In genomic region chr6:14366880-14367279, GRCh38 we compare ENCODE assay signal across 21 cellular contexts.
"Had no signal": no experiment of that assay in that cellular context is flagged by ENCODE, and none has a peak within 500 bp of the region (broad histone marks: within the 10 kb centered on the region; RNA-seq: fewer than 3 reads in every experiment).

No MANE protein-coding gene starts in this region.

- H3K4me1 ChIP-seq: lower lobe of right lung had no signal

- H3K9me3 Mint-ChIP-seq: activated naive CD4-positive, alpha-beta T cell treated with anti-CD3 and anti-CD28 coated beads, Interleukin-2, amount 10 ng/mL, durations not matched to agents 7 days and 5 days; activated naive CD8-positive, alpha-beta T cell treated with anti-CD3 and anti-CD28 coated beads, Interleukin-2, amount 50 U/mL, for 24 hours; immature natural killer cell; mesothelial cell of epicardium; nephron had no signal

- H3K4me3 ChIP-seq: coronary artery, lower lobe of right lung, skin epidermis, thoracic aorta, upper lobe of left lung had no signal

- H3K27ac Mint-ChIP-seq: activated naive CD4-positive, alpha-beta T cell treated with anti-CD3 and anti-CD28 coated beads, Interleukin-2, amount 10 ng/mL, durations not matched to agents 7 days and 5 days; activated naive CD8-positive, alpha-beta T cell treated with anti-CD3 and anti-CD28 coated beads, Interleukin-2, amount 50 U/mL, for 24 hours; immature natural killer cell; mesothelial cell of epicardium; nephron had no signal

- H3K27me3 ChIP-seq: ascending aorta, upper lobe of left lung had no signal

- H3K9me3 ChIP-seq: ascending aorta, lower lobe of right lung, thoracic aorta, upper lobe of left lung had no signal

- H3K36me3 ChIP-seq: ascending aorta, lower lobe of right lung, thoracic aorta, upper lobe of left lung had no signal

- FAIRE-seq: endometrium had no signal

- ATAC-seq: activated CD4-positive, CD25-positive, alpha-beta regulatory T cell treated with anti-CD3 and anti-CD28 coated beads, Interleukin-2, amount 50 U/mL, for 24 hours; activated naive CD8-positive, alpha-beta T cell treated with anti-CD3 and anti-CD28 coated beads, Interleukin-2, amount 50 U/mL, for 24 hours; lower lobe of right lung had no signal

- H3K27me3 Mint-ChIP-seq: activated naive CD8-positive, alpha-beta T cell treated with anti-CD3 and anti-CD28 coated beads, Interleukin-2, amount 50 U/mL, for 24 hours had no signal

- H3K4me1 Mint-ChIP-seq: mesothelial cell of epicardium had no signal

- DNase-seq: activated CD8-positive, alpha-beta memory T cell treated with anti-CD3 and anti-CD28 coated beads for 24 hours; activated CD8-positive, alpha-beta memory T cell treated with anti-CD3 and anti-CD28 coated beads, Interleukin-2, amount 50 U/mL, for 48 hours; activated effector memory CD4-positive, alpha-beta T cell treated with Interleukin-2 at 50 U/mL for 16 hours; activated naive CD4-positive, alpha-beta T cell treated with anti-CD3 and anti-CD28 coated beads, Interleukin-2, amount 10 ng/mL, durations not matched to agents 7 days and 5 days; activated naive CD8-positive, alpha-beta T cell treated with anti-CD3 and anti-CD28 coated beads, Interleukin-2, amount 50 U/mL, for 24 hours; activated T-cell treated with anti-CD3 and anti-CD28 coated beads, Interleukin-2, amount 50 U/mL, for 48 hours; erythroblast; foreskin melanocyte; immature natural killer cell; kidney glomerular epithelial cell; lower lobe of right lung; stimulated activated CD4-positive, alpha-beta T cell treated with anti-CD3 and anti-CD28 coated beads, Interleukin-4, amount 100 ng/mL, for 1 hour; upper lobe of left lung had no signal

- H3K4me3 Mint-ChIP-seq: activated naive CD4-positive, alpha-beta T cell treated with anti-CD3 and anti-CD28 coated beads, Interleukin-2, amount 10 ng/mL, durations not matched to agents 7 days and 5 days; activated naive CD8-positive, alpha-beta T cell treated with anti-CD3 and anti-CD28 coated beads, Interleukin-2, amount 50 U/mL, for 24 hours; immature natural killer cell; mesothelial cell of epicardium; nephron had no signal

- H3K27ac ChIP-seq: coronary artery, lower lobe of right lung, skin epidermis, upper lobe of left lung had no signal

- H3K36me3 Mint-ChIP-seq: activated naive CD4-positive, alpha-beta T cell treated with anti-CD3 and anti-CD28 coated beads, Interleukin-2, amount 10 ng/mL, durations not matched to agents 7 days and 5 days; mesothelial cell of epicardium had no signal
